ENCODE assay signal across 11 cellular contexts in genomic region chr1:203202431-203203245, GRCh38. TPM values are rescaled to one million over a fixed set of nuclear protein-coding genes. Genes with fewer than 3 reads are reported as not detected.
DNase-seq lines count a peak whose midpoint lies in the region; ATAC-seq, FAIRE-seq and TF ChIP-seq lines count a peak whose summit lies in the region.
"Had no signal": no experiment of that assay in that cellular context is flagged by ENCODE, and none has a peak within 500 bp of the region (broad histone marks: within the 10 kb centered on the region; RNA-seq: fewer than 3 reads in every experiment).

No MANE protein-coding gene starts in this region.

- H3K4me3 ChIP-seq in AG04450 (ENCODE audit: low read depth, low read length), result no peak overlapping the region
- no peak overlapping the region for H3K4me3 ChIP-seq in MG63
- H3K4me3 ChIP-seq in mucosa of rectum (ENCODE audit: low read length in 2 of 2), result no peak overlapping the region
- no peak overlapping the region for H3K4me3 ChIP-seq in kidney (ENCODE audit: low read length in 2 of 2)

- DNase-seq in AG04450 (ENCODE audit: low read depth, low spot score) (peak; percentile 90), MG63 (peak; percentile 89), endothelial cell (ENCODE audit: low spot score) (no peak), kidney (no peak), middle frontal gyrus (ENCODE audit: extremely low spot score, low spot score) (no peak)
- no peak for DNase-seq in stimulated activated CD4-positive, alpha-beta T cell treated with anti-CD3 and anti-CD28 coated beads, Interleukin-12 subunit alpha, Interleukin-12 subunit beta, amount 100 ng/mL, for 4 hours
- DNase-seq: mesendoderm, NCI-H1105 had no signal

- CTCF ChIA-PET in AG04450 (lab: Charles Lee), result interaction anchor here (0.6 to 6.1 kb wide), 4 partner anchors 13 to 163 kb away, joined by 5 to 32 read pairs (median 6); no protein-coding TSS in a partner anchor

- peaks cover 7% of the 10 kb centered on the region for H3K4me1 Mint-ChIP-seq in endothelial cell (ENCODE audit: unreplicated experiment)

- no peak for ATAC-seq in HG02852 (IDR thresholded peaks at IDR 0.05; ENCODE audit: unreplicated experiment)

- POLR2A ChIA-PET in AG04450 (lab: Yijun Ruan, JAX), result interaction anchor here (0.7 to 0.8 kb wide), 2 partner anchors 30 to 54 kb away, joined by 3 read pairs; no protein-coding TSS in a partner anchor

- H3K27me3 Mint-ChIP-seq in endothelial cell (ENCODE audit: unreplicated experiment), result peaks cover 4% of the 10 kb centered on the region

- no peaks in the 10 kb centered on the region for H3K9me3 Mint-ChIP-seq in endothelial cell (ENCODE audit: unreplicated experiment)

- peaks cover 3% of the 10 kb centered on the region; the same call in 1 of the 2 replicates for H3K9me3 ChIP-seq in AG04450 (ENCODE audit: control insufficient read depth, insufficient read depth, low read length)
- H3K9me3 ChIP-seq in MG63, result no peaks in the 10 kb centered on the region
- H3K9me3 ChIP-seq in mucosa of rectum (ENCODE audit: control insufficient read depth in 2 of 2, low read length in 2 of 2), result no peaks in the 10 kb centered on the region
- no peaks in the 10 kb centered on the region for H3K9me3 ChIP-seq in kidney (ENCODE audit: control insufficient read depth in 1 of 2, low read length in 2 of 2)

- H3K27ac ChIP-seq in AG04450 (ENCODE audit: low read depth, low read length) (peak overlapping the region; percentile 92), mucosa of rectum (ENCODE audit: low read depth in 2 of 2, low read length in 2 of 2) (peak overlapping the region; percentile 45 to 46), kidney (ENCODE audit: low read depth in 2 of 2, low read length in 2 of 2) (no peak overlapping the region)

- intact Hi-C loops in kidney (cut with DNase I), result no loop called here

- H3K27me3 ChIP-seq in AG04450 (ENCODE audit: control insufficient read depth, insufficient read depth, low read length) (peaks cover 3% of the 10 kb centered on the region), MG63 (no peaks in the 10 kb centered on the region), mucosa of rectum (ENCODE audit: control insufficient read depth in 2 of 2, insufficient read depth in 2 of 2, low read length in 2 of 2) (no peaks in the 10 kb centered on the region)

- H3K36me3 Mint-ChIP-seq in endothelial cell (ENCODE audit: low read depth, unreplicated experiment), result peaks cover 4% of the 10 kb centered on the region

- 0 out of 2 replicates have a peak, but pooled peaks have one; percentile 2 for TF ChIP-seq CTCF in AG04450 (IDR thresholded peaks at IDR 0.05; ENCODE audit: low read depth, low read length)
- TF ChIP-seq CTCF in endothelial cell (IDR thresholded peaks at IDR 0.05; ENCODE audit: unreplicated experiment), result no peak
- no peak for TF ChIP-seq CTCF in kidney (IDR thresholded peaks at IDR 0.05; ENCODE audit: borderline replicate concordance, extremely low read depth, insufficient read depth)

- no peak overlapping the region for H3K9ac ChIP-seq in mucosa of rectum (ENCODE audit: low read depth in 1 of 2, low read length in 2 of 2)
- no peak overlapping the region for H3K9ac ChIP-seq in kidney (ENCODE audit: low read length in 2 of 2)

- H3K4me3 Mint-ChIP-seq in endothelial cell (ENCODE audit: unreplicated experiment), result no peak overlapping the region

- no peak for FAIRE-seq in kidney (lab: Jason Lieb, UNC)
- FAIRE-seq: GM18507 had no signal

- H3K27ac Mint-ChIP-seq in endothelial cell (ENCODE audit: unreplicated experiment), result peak overlapping the region; percentile 37

- H3K4me1 ChIP-seq in mucosa of rectum (ENCODE audit: control insufficient read depth in 2 of 2, insufficient read depth in 2 of 2, low read length in 2 of 2), result no peaks in the 10 kb centered on the region
- no peaks in the 10 kb centered on the region for H3K4me1 ChIP-seq in kidney (ENCODE audit: control insufficient read depth in 1 of 2, insufficient read depth in 1 of 2, low read depth in 1 of 2, low read length in 2 of 2)

- no peaks in the 10 kb centered on the region for H3K36me3 ChIP-seq in MG63
- H3K36me3 ChIP-seq in mucosa of rectum (ENCODE audit: control insufficient read depth in 2 of 2, insufficient read depth in 2 of 2, low read length in 2 of 2), result no peaks in the 10 kb centered on the region
- no peaks in the 10 kb centered on the region for H3K36me3 ChIP-seq in kidney (ENCODE audit: control insufficient read depth in 1 of 2, insufficient read depth in 2 of 2, low read length in 2 of 2)

RNA-seq across cellular contexts. Expression of gene CHI3L1, which starts 16.1 kb away (rescaled TPM):
- polyA plus RNA-seq in AG04450 (2011; rRNA removed), result 6.4 and 8.9 TPM in 2 replicates
- polyA minus RNA-seq in AG04450 (2011; rRNA and poly(A)+ RNA removed), result 2.3 and 3.4 TPM in 2 replicates
- total RNA-seq in MG63 (2014; rRNA removed; shearing (Covaris generic); ENCODE audit: low replicate concordance), result 3.5 and 4.8 TPM in 2 replicates
- total RNA-seq in endothelial cell (ENCODE audit: unreplicated experiment), result 0.21 TPM
- 49.5 TPM for total RNA-seq in kidney
- polyA plus RNA-seq in kidney (ENCODE audit: insufficient read depth, low read depth, low replicate concordance), result 96.6 TPM

RNA-seq across cellular contexts. Expression of gene CHIT1, which starts 26.8 kb away (rescaled TPM):
- not detected in 2 replicates for polyA plus RNA-seq in AG04450 (2011; rRNA removed)
- polyA minus RNA-seq in AG04450 (2011; rRNA and poly(A)+ RNA removed), result not detected in 2 replicates
- total RNA-seq in MG63 (2014; rRNA removed; shearing (Covaris generic); ENCODE audit: low replicate concordance), result not detected in 2 replicates
- total RNA-seq in endothelial cell (ENCODE audit: unreplicated experiment), result not detected
- 1.1 TPM for total RNA-seq in kidney
- not detected for polyA plus RNA-seq in kidney (ENCODE audit: insufficient read depth, low read depth, low replicate concordance)

RNA-seq across cellular contexts. Expression of gene MYBPH, which starts 27.0 kb away (rescaled TPM):
- 0.04 and 0.09 TPM in 2 replicates for polyA plus RNA-seq in AG04450 (2011; rRNA removed)
- polyA minus RNA-seq in AG04450 (2011; rRNA and poly(A)+ RNA removed), result 0.13 TPM in 1 of 2 replicates, not detected in the other
- not detected in 2 replicates for total RNA-seq in MG63 (2014; rRNA removed; shearing (Covaris generic); ENCODE audit: low replicate concordance)
- not detected for total RNA-seq in endothelial cell (ENCODE audit: unreplicated experiment)
- total RNA-seq in kidney, result not detected
- 2.3 TPM for polyA plus RNA-seq in kidney (ENCODE audit: insufficient read depth, low read depth, low replicate concordance)

Comparison
In these comparisons a context has a peak if more than half of its experiments do, and no peak if none do; other contexts are left out.
1. DNase-seq: peak in AG04450 (single experiment) and MG63 (single experiment); none in endothelial cell (single experiment), kidney (single experiment), stimulated activated CD4-positive, alpha-beta T cell treated with anti-CD3 and anti-CD28 coated beads, Interleukin-12 subunit alpha, Interleukin-12 subunit beta, amount 100 ng/mL, for 4 hours (single experiment) and middle frontal gyrus (single experiment).
2. H3K27ac ChIP-seq: peak in AG04450 (single experiment) and mucosa of rectum (2 of 2); none in kidney (0 of 2).